Comparison of ENCODE assay signal across 17 cellular contexts in genomic region chr17:550776-551175, GRCh38.
DNase-seq lines count a peak whose midpoint lies in the region; ATAC-seq, FAIRE-seq and TF ChIP-seq lines count a peak whose summit lies in the region.
"Had no signal": no experiment of that assay in that cellular context is flagged by ENCODE, and none has a peak within 500 bp of the region (broad histone marks: within the 10 kb centered on the region; RNA-seq: fewer than 3 reads in every experiment).

No MANE protein-coding gene starts in this region.

- peak; percentile 26 for FAIRE-seq in keratinocyte (lab: Jason Lieb, UNC)

- H2AFZ ChIP-seq in keratinocyte (ENCODE audit: control insufficient read depth, low read length): no peak overlapping the region

- no peaks in the 10 kb centered on the region for H3K9me1 ChIP-seq in keratinocyte (ENCODE audit: control insufficient read depth, extremely low read depth, insufficient read depth, low read length)

- H3K36me3 ChIP-seq in ascending aorta: peaks cover 5 to 24% of the 10 kb centered on the region in 2 donors
- H3K36me3 ChIP-seq in keratinocyte (ENCODE audit: control insufficient read depth in 2 of 2, extremely low read depth in 1 of 2, insufficient read depth in 2 of 2, low read length in 2 of 2): peaks cover 5 to 31% of the 10 kb centered on the region in 2 experiments

- H3K9me3 ChIP-seq in ascending aorta (no peaks in the 10 kb centered on the region), keratinocyte (ENCODE audit: control insufficient read depth, low read depth, low read length) (no peaks in the 10 kb centered on the region)
- H3K9me3 ChIP-seq: left lung, spleen had no signal

- peak overlapping the region in 1 of 2 donors; percentile 49 for H3K4me3 Mint-ChIP-seq in stimulated activated naive CD8-positive, alpha-beta T cell treated with anti-CD3 and anti-CD28 coated beads, Interleukin-15, amount 100 ng/mL, for 72 hours
- H3K4me3 Mint-ChIP-seq: activated naive CD4-positive, alpha-beta T cell treated with anti-CD3 and anti-CD28 coated beads, Interleukin-2, amount 10 ng/mL, durations not matched to agents 7 days and 5 days; stimulated activated memory B cell treated with anti-CD40 and anti-IgM and Interleukin-4, amounts not matched to agents 10 μg/mL and 1 μg/mL and 100 μg/mL, for 72 hours; type B pancreatic cell had no signal

- H3K79me2 ChIP-seq in keratinocyte (ENCODE audit: control insufficient read depth, insufficient read depth, low read length): no peaks in the 10 kb centered on the region

- no peak for DNase-seq in stimulated activated naive CD8-positive, alpha-beta T cell treated with anti-CD3 and anti-CD28 coated beads, Interleukin-15, amount 100 ng/mL, for 72 hours
- no peak for DNase-seq in stimulated activated naive CD8-positive, alpha-beta T cell treated with anti-CD3 and anti-CD28 coated beads, Interleukin-15, Interleukin-2, amounts not matched to agents 100 U/mL and 50 U/mL, for 24 hours
- DNase-seq in ascending aorta (ENCODE audit: low spot score in 2 of 2) (no peak), keratinocyte (ENCODE audit: low read depth, low spot score) (no peak), SIG-M5 (lab: John Stamatoyannopoulos, UW) (no peak), OCI-M2 (lab: John Stamatoyannopoulos, UW; ENCODE audit: unreplicated experiment) (no peak), NCI-H526 treated with DMSO at 0.1 percent for 48 hours (lab: John Stamatoyannopoulos, UW) (no peak)
- DNase-seq: activated CD4-positive, alpha-beta T cell treated with anti-CD3 and anti-CD28 coated beads for 48 hours; activated CD8-positive, alpha-beta memory T cell treated with anti-CD3 and anti-CD28 coated beads, Interleukin-2, amount 50 U/mL, for 48 hours; activated naive CD4-positive, alpha-beta T cell treated with anti-CD3 and anti-CD28 coated beads, Interleukin-2, amount 10 ng/mL, durations not matched to agents 7 days and 5 days; left lung; NCI-H146; Right ventricle myocardium superior; spleen had no signal

- ATAC-seq in stimulated activated naive CD8-positive, alpha-beta T cell treated with anti-CD3 and anti-CD28 coated beads, Interleukin-15, amount 100 ng/mL, for 72 hours: peak; percentile 65
- no peak for ATAC-seq in stimulated activated naive CD8-positive, alpha-beta T cell treated with anti-CD3 and anti-CD28 coated beads, Interleukin-15, Interleukin-2, amounts not matched to agents 100 U/mL and 50 U/mL, for 24 hours
- ATAC-seq in HG02610 (IDR thresholded peaks at IDR 0.05; ENCODE audit: unreplicated experiment): no peak
- ATAC-seq: stimulated activated memory B cell treated with anti-CD40 and anti-IgM and Interleukin-4, amounts not matched to agents 10 μg/mL and 1 μg/mL and 100 μg/mL, for 72 hours had no signal

- H3K4me1 ChIP-seq in ascending aorta (peaks cover 0 to 10% of the 10 kb centered on the region in 2 donors), keratinocyte (ENCODE audit: control insufficient read depth, extremely low read depth, insufficient read depth, low read length) (peaks cover 4% of the 10 kb centered on the region)
- H3K4me1 ChIP-seq: spleen had no signal

- peak overlapping the region; percentile 77 to 89 for H3K27ac ChIP-seq in ascending aorta
- H3K27ac ChIP-seq in keratinocyte (ENCODE audit: control insufficient read depth, insufficient read depth, low read length): no peak overlapping the region
- H3K27ac ChIP-seq: left lung, spleen had no signal

- H3K4me1 Mint-ChIP-seq in stimulated activated naive CD8-positive, alpha-beta T cell treated with anti-CD3 and anti-CD28 coated beads, Interleukin-15, amount 100 ng/mL, for 72 hours: peaks cover 25% of the 10 kb centered on the region
- H3K4me1 Mint-ChIP-seq: stimulated activated memory B cell treated with anti-CD40 and anti-IgM and Interleukin-4, amounts not matched to agents 10 μg/mL and 1 μg/mL and 100 μg/mL, for 72 hours had no signal

- dilution Hi-C loops in keratinocyte (cut with MboI; ENCODE audit: extremely low pct_ligation_motif_present, low sequenced_read_pairs): no loop called here

- H3K27me3 ChIP-seq in ascending aorta: no peaks in the 10 kb centered on the region
- no peaks in the 10 kb centered on the region for H3K27me3 ChIP-seq in keratinocyte (ENCODE audit: control insufficient read depth, extremely low read depth, insufficient read depth, low read length)
- H3K27me3 ChIP-seq: left lung, spleen had no signal

- intact Hi-C loops in ascending aorta (cut with DNase I): no loop called here

- no peak overlapping the region for H3K27ac Mint-ChIP-seq in stimulated activated naive CD8-positive, alpha-beta T cell treated with anti-CD3 and anti-CD28 coated beads, Interleukin-15, amount 100 ng/mL, for 72 hours
- H3K27ac Mint-ChIP-seq: activated naive CD4-positive, alpha-beta T cell treated with anti-CD3 and anti-CD28 coated beads, Interleukin-2, amount 10 ng/mL, durations not matched to agents 7 days and 5 days; stimulated activated memory B cell treated with anti-CD40 and anti-IgM and Interleukin-4, amounts not matched to agents 10 μg/mL and 1 μg/mL and 100 μg/mL, for 72 hours; type B pancreatic cell had no signal

- H3K9me3 Mint-ChIP-seq in stimulated activated naive CD8-positive, alpha-beta T cell treated with anti-CD3 and anti-CD28 coated beads, Interleukin-15, amount 100 ng/mL, for 72 hours: no peaks in the 10 kb centered on the region
- H3K9me3 Mint-ChIP-seq: activated naive CD4-positive, alpha-beta T cell treated with anti-CD3 and anti-CD28 coated beads, Interleukin-2, amount 10 ng/mL, durations not matched to agents 7 days and 5 days; stimulated activated memory B cell treated with anti-CD40 and anti-IgM and Interleukin-4, amounts not matched to agents 10 μg/mL and 1 μg/mL and 100 μg/mL, for 72 hours had no signal

- TF ChIP-seq CTCF in ascending aorta (IDR thresholded peaks at IDR 0.05): no peak
- TF ChIP-seq CTCF in keratinocyte (optimal IDR thresholded peaks at IDR 0.05 in 1 of 3, IDR thresholded peaks at IDR 0.05 in 1 of 3, conservative IDR thresholded peaks at IDR 0.05 in 1 of 3; ENCODE audit: extremely low read depth in 1 of 3, insufficient read depth in 2 of 3, low read length in 3 of 3): no peak

- H3K4me3 ChIP-seq in ascending aorta: no peak overlapping the region
- no peak overlapping the region for H3K4me3 ChIP-seq in keratinocyte (ENCODE audit: control insufficient read depth in 2 of 3, extremely low read depth in 1 of 3, insufficient read depth in 2 of 3, low read depth in 1 of 3, low read length in 3 of 3)
- H3K4me3 ChIP-seq: left lung, spleen had no signal

- H3K27me3 Mint-ChIP-seq in stimulated activated naive CD8-positive, alpha-beta T cell treated with anti-CD3 and anti-CD28 coated beads, Interleukin-15, amount 100 ng/mL, for 72 hours: no peaks in the 10 kb centered on the region
- H3K27me3 Mint-ChIP-seq: activated naive CD4-positive, alpha-beta T cell treated with anti-CD3 and anti-CD28 coated beads, Interleukin-2, amount 10 ng/mL, durations not matched to agents 7 days and 5 days; stimulated activated memory B cell treated with anti-CD40 and anti-IgM and Interleukin-4, amounts not matched to agents 10 μg/mL and 1 μg/mL and 100 μg/mL, for 72 hours; type B pancreatic cell had no signal

- no peak overlapping the region for H3K9ac ChIP-seq in keratinocyte (ENCODE audit: control insufficient read depth, extremely low read depth, insufficient read depth, low read length)

- no peaks in the 10 kb centered on the region for H4K20me1 ChIP-seq in keratinocyte (ENCODE audit: control insufficient read depth, extremely low read depth, insufficient read depth, low read length)

- H3K4me2 ChIP-seq in keratinocyte (ENCODE audit: control insufficient read depth, extremely low read depth, insufficient read depth, low read depth, low read length): no peak overlapping the region
